ENCODE assay signal across 21 cellular contexts in the genomic region with DNA sequence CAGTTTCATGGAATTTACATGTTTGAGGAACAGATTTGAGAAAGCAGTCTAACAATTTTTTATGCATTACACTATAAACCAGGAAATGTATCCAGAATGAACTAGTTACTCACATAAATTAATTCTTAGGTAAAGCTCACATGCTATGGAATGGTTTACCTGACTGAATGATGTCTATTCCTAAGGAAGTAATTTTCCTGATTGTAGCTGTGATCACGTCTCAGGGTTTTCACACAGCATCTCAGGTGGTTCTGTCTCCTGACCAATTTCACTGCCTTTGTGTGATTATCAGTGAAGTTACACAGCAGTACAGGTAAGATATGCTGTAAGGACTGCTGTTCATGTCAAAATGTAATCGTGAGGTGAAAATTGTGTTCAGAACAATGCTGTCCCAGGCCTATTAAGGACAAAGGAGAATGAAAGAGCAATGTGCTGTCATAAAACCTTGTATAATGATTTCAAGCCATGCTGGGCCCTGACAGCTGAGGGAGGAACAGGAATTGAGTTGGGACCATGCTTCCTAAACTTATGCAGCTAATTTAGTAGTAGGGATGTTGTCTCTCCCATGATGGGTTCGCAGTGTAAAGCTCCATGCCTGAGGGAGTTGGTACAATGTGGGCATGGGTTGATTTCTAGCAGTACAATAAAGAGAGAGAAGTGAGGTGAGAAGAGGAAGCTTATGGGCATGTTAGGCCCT.
A peak's percentile ranks its signal among the peaks of the same experiment; 100 is the strongest.
DNase-seq lines count a peak whose midpoint lies in the region; ATAC-seq and TF ChIP-seq lines count a peak whose summit lies in the region.
"Had no signal": no experiment of that assay in that cellular context is flagged by ENCODE, and none has a peak within 500 bp of the region (broad histone marks: within the 10 kb centered on the region; RNA-seq: fewer than 3 reads in every experiment).

No MANE protein-coding gene starts in this region.

- H3K4me3 Mint-ChIP-seq in H9, result no peak overlapping the region
- no peak overlapping the region for H3K4me3 Mint-ChIP-seq in CD8-positive, alpha-beta T cell
- H3K4me3 Mint-ChIP-seq: CD4-positive, alpha-beta T cell; CD8-positive, alpha-beta memory T cell had no signal

- no peak overlapping the region for H2BK20ac ChIP-seq in H9 (ENCODE audit: low read depth, low read length, poor library complexity, severe bottlenecking)

- H3K27ac ChIP-seq in H9 (ENCODE audit: insufficient read length, low read depth, low read length) (no peak overlapping the region), OCI-LY7 (ENCODE audit: low read depth, low read length, poor library complexity, severe bottlenecking) (no peak overlapping the region), neural cell (ENCODE audit: low read length) (peak overlapping the region; percentile 70)
- no peak overlapping the region for H3K27ac ChIP-seq in CD8-positive, alpha-beta T cell (ENCODE audit: low read depth, low read length)
- H3K27ac ChIP-seq: BLaER1 treated with 17β-estradiol and CSF1 and Interleukin-3, amounts not matched to agents 10 nM and 100 nM; C4-2B had no signal

- no peak overlapping the region for H2BK120ac ChIP-seq in H9 (ENCODE audit: low read depth, low read length, poor library complexity, severe bottlenecking)

- H3K4me2 ChIP-seq in H9 (ENCODE audit: insufficient read depth, insufficient read length, low read length) (no peak overlapping the region), OCI-LY7 (ENCODE audit: low read length) (peak overlapping the region; percentile 52; the same call in 1 of the 2 replicates), neural cell (ENCODE audit: low read length) (peak overlapping the region; percentile 25)

- no peak overlapping the region for H3K14ac ChIP-seq in H9 (ENCODE audit: insufficient read depth, low read length)

- TF ChIP-seq CTCF in H9 (conservative IDR thresholded peaks at IDR 0.05), result no peak
- no peak for TF ChIP-seq CTCF in OCI-LY7 (conservative IDR thresholded peaks at IDR 0.05; ENCODE audit: low read length)
- no peak for TF ChIP-seq CTCF in neural cell (IDR thresholded peaks at IDR 0.05; ENCODE audit: poor library complexity, severe bottlenecking)
- no peak for TF ChIP-seq CTCF in CD8-positive, alpha-beta T cell (IDR thresholded peaks at IDR 0.05)

- no peaks in the 10 kb centered on the region for H3K4me1 ChIP-seq in H9 (ENCODE audit: insufficient read depth, low read length)
- H3K4me1 ChIP-seq in OCI-LY7 (ENCODE audit: insufficient read depth, low read length, poor library complexity, severe bottlenecking), result peaks cover 9% of the 10 kb centered on the region
- H3K4me1 ChIP-seq in HAP-1, result no peaks in the 10 kb centered on the region
- no peaks in the 10 kb centered on the region for H3K4me1 ChIP-seq in CD8-positive, alpha-beta T cell (ENCODE audit: insufficient read depth, low read length)
- H3K4me1 ChIP-seq: BE2C had no signal

- POLR2A ChIA-PET in OCI-LY7 (lab: Charles Lee), result no interaction called here
- POLR2A ChIA-PET in CD8-positive, alpha-beta T cell (lab: Charles Lee), result no interaction called here

- H2BK5ac ChIP-seq in H9 (ENCODE audit: insufficient read length, low read length), result no peak overlapping the region

- no peaks in the 10 kb centered on the region for H3K9me2 ChIP-seq in OCI-LY7 (ENCODE audit: insufficient read depth, low read length)
- no peaks in the 10 kb centered on the region for H3K9me2 ChIP-seq in neural cell (ENCODE audit: insufficient read depth, low read length)

- H4K5ac ChIP-seq in H9 (ENCODE audit: insufficient read length, low read depth, low read length), result no peak overlapping the region

- no TSS peak for BruUV-seq in OCI-LY7 (replicated peaks; lab: Mats Ljungman, UMichigan)

- H3K27me3 ChIP-seq in H9 (ENCODE audit: insufficient read depth, low read length), result no peaks in the 10 kb centered on the region
- no peaks in the 10 kb centered on the region for H3K27me3 ChIP-seq in neural cell (ENCODE audit: insufficient read depth, low read depth, low read length)
- H3K27me3 ChIP-seq in HAP-1 (ENCODE audit: low read depth), result no peaks in the 10 kb centered on the region
- H3K27me3 ChIP-seq in CD8-positive, alpha-beta T cell (ENCODE audit: insufficient read depth, low read length), result no peaks in the 10 kb centered on the region
- H3K27me3 ChIP-seq: BE2C; BLaER1 treated with 17β-estradiol and CSF1 and Interleukin-3, amounts not matched to agents 10 nM and 100 nM had no signal

- H3K56ac ChIP-seq in H9 (ENCODE audit: insufficient read length, low read depth, low read length), result no peak overlapping the region

- ATAC-seq in CD8-positive, alpha-beta T cell, result no peak

- intact Hi-C loops in OCI-LY7 (cut with micrococcal nuclease; ENCODE audit: unreplicated experiment), result no loop called here
- intact Hi-C loops in CD8-positive, alpha-beta T cell (cut with DNase I, micrococcal nuclease), result no loop called here

- no peak overlapping the region for H3T11ph ChIP-seq in H9 (ENCODE audit: low read length)

- H3K23me2 ChIP-seq in H9 (ENCODE audit: insufficient read length, low read depth, low read length, poor library complexity, severe bottlenecking), result no peaks in the 10 kb centered on the region

- no peak overlapping the region for H3K4ac ChIP-seq in H9 (ENCODE audit: low read depth, low read length)

- peak overlapping the region; percentile 32 for H3K23ac ChIP-seq in H9 (ENCODE audit: insufficient read length, low read depth, low read length)

- WGBS in H9 (ENCODE audit: extremely low coverage, insufficient read length, low lambda C conversion rate), result no CpG with 5 or more reads among the region's 3 CpGs

- H3K4me3 ChIP-seq in OCI-LY7 (ENCODE audit: low read depth, low read length, poor library complexity, severe bottlenecking) (no peak overlapping the region), neural cell (ENCODE audit: low read length) (peak overlapping the region; percentile 30), HAP-1 (no peak overlapping the region)
- no peak overlapping the region for H3K4me3 ChIP-seq in CD8-positive, alpha-beta T cell (ENCODE audit: low read depth, low read length)
- H3K4me3 ChIP-seq: BLaER1 treated with 17β-estradiol and CSF1 and Interleukin-3, amounts not matched to agents 10 nM and 100 nM had no signal

- in situ Hi-C loops in HAP-1 (cut with MboI; ENCODE audit: low sequenced_read_pairs), result no loop called here

- no peaks in the 10 kb centered on the region for H3K36me3 Mint-ChIP-seq in H9 (ENCODE audit: insufficient read depth in 1 of 3, low read depth in 3 of 3)
- H3K36me3 Mint-ChIP-seq in CD8-positive, alpha-beta T cell, result no peaks in the 10 kb centered on the region
- H3K36me3 Mint-ChIP-seq: CD8-positive, alpha-beta memory T cell had no signal

- no peaks in the 10 kb centered on the region for H3K9me3 Mint-ChIP-seq in H9
- peaks cover 10% of the 10 kb centered on the region for H3K9me3 Mint-ChIP-seq in CD8-positive, alpha-beta T cell

- H2AK5ac ChIP-seq in H9 (ENCODE audit: insufficient read length, low read length), result no peak overlapping the region

- H4K8ac ChIP-seq in H9 (replicated peaks; ENCODE audit: insufficient read length, low read depth, low read length), result no peak overlapping the region

- H3K9me3 ChIP-seq in H9 (ENCODE audit: control insufficient read depth, low read depth, low read length), result no peaks in the 10 kb centered on the region
- H3K9me3 ChIP-seq in OCI-LY7 (ENCODE audit: low read length), result no peaks in the 10 kb centered on the region
- H3K9me3 ChIP-seq in neural cell (ENCODE audit: low read length), result no peaks in the 10 kb centered on the region
- no peaks in the 10 kb centered on the region for H3K9me3 ChIP-seq in HAP-1
- no peaks in the 10 kb centered on the region for H3K9me3 ChIP-seq in CD8-positive, alpha-beta T cell (ENCODE audit: low read length)
- H3K9me3 ChIP-seq: BE2C had no signal

- TF ChIP-seq RAD21 in neural cell (conservative IDR thresholded peaks at IDR 0.05), result peak; percentile 22

- H3K4me1 Mint-ChIP-seq in H9, result no peaks in the 10 kb centered on the region; a peak in 1 of 4 replicates
- H3K4me1 Mint-ChIP-seq in CD8-positive, alpha-beta T cell (ENCODE audit: low read depth), result no peaks in the 10 kb centered on the region
- H3K4me1 Mint-ChIP-seq: CD8-positive, alpha-beta memory T cell had no signal

- no peak overlapping the region for H2BK12ac ChIP-seq in H9 (ENCODE audit: insufficient read length, low read depth, low read length)

- H2BK15ac ChIP-seq in H9 (ENCODE audit: low read depth, low read length), result no peak overlapping the region

- no peaks in the 10 kb centered on the region for H3F3A ChIP-seq in neural cell (ENCODE audit: insufficient read depth, low read length, poor library complexity, severe bottlenecking)

- H4K91ac ChIP-seq in H9 (ENCODE audit: insufficient read length, low read depth, low read length), result no peak overlapping the region

- H4K20me1 ChIP-seq in H9 (ENCODE audit: control insufficient read depth, insufficient read depth, insufficient read length) (no peaks in the 10 kb centered on the region), OCI-LY7 (ENCODE audit: insufficient read depth, low read length) (no peaks in the 10 kb centered on the region), neural cell (ENCODE audit: insufficient read depth) (no peaks in the 10 kb centered on the region)
- H4K20me1 ChIP-seq: BLaER1 treated with 17β-estradiol and CSF1 and Interleukin-3, amounts not matched to agents 10 nM and 100 nM had no signal

- CTCF ChIA-PET in OCI-LY7 (lab: Charles Lee; ENCODE audit: unreplicated experiment), result no interaction called here
- CTCF ChIA-PET in CD8-positive, alpha-beta T cell (lab: Charles Lee), result no interaction called here

- H2AFZ ChIP-seq in H9 (ENCODE audit: low read length), result no peak overlapping the region
- H2AFZ ChIP-seq in OCI-LY7 (ENCODE audit: low read length), result peak overlapping the region; percentile 19; the same call in 1 of the 2 replicates
- no peak overlapping the region for H2AFZ ChIP-seq in neural cell (ENCODE audit: low read depth, low read length)

- H3K79me2 ChIP-seq in H9 (ENCODE audit: insufficient read depth, low read length), result no peaks in the 10 kb centered on the region
- H3K79me2 ChIP-seq in OCI-LY7 (ENCODE audit: insufficient read depth, low read depth, low read length), result no peaks in the 10 kb centered on the region
- no peaks in the 10 kb centered on the region for H3K79me2 ChIP-seq in neural cell (replicated peaks; ENCODE audit: insufficient read depth, low read length)

- DNase-seq in H9 (no peak), OCI-LY7 (ENCODE audit: low spot score) (no peak), EL (no peak), HAP-1 (ENCODE audit: low spot score in 2 of 2) (no peak), iPS-NIHi11 (ENCODE audit: low spot score) (no peak)
- DNase-seq in CD8-positive, alpha-beta T cell, result no peak
- DNase-seq: 8988T; ACHN; BE2C; CD4-positive, alpha-beta T cell; CD8-positive, alpha-beta memory T cell; COR-L47; DMS 273 treated with DMSO at 0.1 percent for 48 hours; DMS153; DMS53; DMS79; DND-41; GF-D8 had no signal

- H3K9ac ChIP-seq in H9 (ENCODE audit: extremely low read depth, insufficient read length, low read length) (no peak overlapping the region), neural cell (ENCODE audit: low read length) (peak overlapping the region; percentile 30)
- H3K9ac ChIP-seq: BLaER1 treated with 17β-estradiol and CSF1 and Interleukin-3, amounts not matched to agents 10 nM and 100 nM had no signal

- no peaks in the 10 kb centered on the region; the same call in 1 of the 2 replicates for H3K27me3 Mint-ChIP-seq in H9 (ENCODE audit: low read depth)
- no peaks in the 10 kb centered on the region for H3K27me3 Mint-ChIP-seq in CD8-positive, alpha-beta T cell (ENCODE audit: low read depth)
- H3K27me3 Mint-ChIP-seq: CD4-positive, alpha-beta T cell; CD8-positive, alpha-beta memory T cell had no signal

- H3K18ac ChIP-seq in H9 (ENCODE audit: insufficient read length, low read depth, low read length), result no peak overlapping the region

- no peaks in the 10 kb centered on the region for H3K79me1 ChIP-seq in H9 (ENCODE audit: insufficient read depth, low read depth, low read length, poor library complexity, severe bottlenecking)

- H3K27ac Mint-ChIP-seq in H9, result no peak overlapping the region; a peak in 1 of 7 replicates
- H3K27ac Mint-ChIP-seq in CD8-positive, alpha-beta T cell, result no peak overlapping the region
- H3K27ac Mint-ChIP-seq: CD4-positive, alpha-beta T cell; CD8-positive, alpha-beta memory T cell had no signal

- H3K36me3 ChIP-seq in OCI-LY7 (ENCODE audit: insufficient read depth, low read length), result no peaks in the 10 kb centered on the region
- H3K36me3 ChIP-seq in neural cell (ENCODE audit: insufficient read depth, low read length), result no peaks in the 10 kb centered on the region
- no peaks in the 10 kb centered on the region for H3K36me3 ChIP-seq in HAP-1 (replicated peaks)
- H3K36me3 ChIP-seq in CD8-positive, alpha-beta T cell (ENCODE audit: insufficient read depth, low read length), result no peaks in the 10 kb centered on the region
- H3K36me3 ChIP-seq: BE2C had no signal

- TF ChIP-seq EP300 in neural cell (conservative IDR thresholded peaks at IDR 0.05; ENCODE audit: poor library complexity, severe bottlenecking), result peak; percentile 93
